ENCODE assay signal across 26 cellular contexts in the genomic region with DNA sequence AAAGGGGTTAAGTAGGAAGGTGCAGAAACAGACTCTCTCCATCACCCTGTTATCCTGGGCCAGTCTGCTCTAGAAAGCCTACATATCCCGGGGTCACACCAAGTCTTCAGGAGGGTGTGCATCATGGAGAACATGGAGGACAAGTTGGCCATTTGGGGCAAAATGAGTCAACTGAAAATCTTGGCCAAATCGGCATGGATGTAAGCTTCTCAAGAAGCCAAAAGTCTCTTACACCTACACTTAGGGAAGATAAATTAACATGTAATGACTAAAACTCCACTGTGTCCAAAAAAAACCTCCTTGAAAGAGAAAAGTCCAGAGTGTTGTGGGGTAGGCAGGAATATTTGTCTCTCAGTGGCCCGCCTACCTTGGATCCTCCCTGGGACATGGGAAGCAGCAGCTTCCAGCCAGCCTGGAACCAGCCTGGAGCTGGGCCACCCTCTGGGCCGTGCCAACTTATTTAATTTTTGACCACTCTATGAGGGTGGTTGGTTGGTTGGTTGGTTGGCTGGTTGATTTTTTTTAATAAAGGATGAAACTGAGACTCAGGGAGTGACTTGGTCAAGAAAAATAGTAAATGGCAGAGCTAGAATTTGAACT. TPM values are rescaled to one million over a fixed set of nuclear protein-coding genes. Genes with fewer than 3 reads are reported as not detected.
DNase-seq lines count a peak whose midpoint lies in the region; ATAC-seq, FAIRE-seq and TF ChIP-seq lines count a peak whose summit lies in the region.
"Had no signal": no experiment of that assay in that cellular context is flagged by ENCODE, and none has a peak within 500 bp of the region (broad histone marks: within the 10 kb centered on the region; RNA-seq: fewer than 3 reads in every experiment).

No MANE protein-coding gene starts in this region.

- H4K91ac ChIP-seq in H1 (replicated peaks; ENCODE audit: insufficient read length, low read length) (no peak overlapping the region), neuronal stem cell (ENCODE audit: low read depth, low read length, poor library complexity) (no peak overlapping the region)

- POLR2A ChIA-PET in H1 (lab: Charles Lee; ENCODE audit: partially characterized antibody): interaction anchor here (1.0 kb wide), 1 partner anchor 12 kb away, joined by 3 read pairs; no protein-coding TSS in a partner anchor

- no peaks in the 10 kb centered on the region for H3K27me3 ChIP-seq in CD4-positive, CD25-positive, alpha-beta regulatory T cell (ENCODE audit: control insufficient read depth, insufficient read depth, low read length)
- H3K27me3 ChIP-seq in H1 (replicated peaks in 1 of 4; ENCODE audit: control insufficient read depth in 3 of 4, extremely low read depth in 1 of 4, insufficient read depth in 3 of 4, low read length in 3 of 4) (no peaks in the 10 kb centered on the region), muscle layer of colon (ENCODE audit: control insufficient read depth in 1 of 2, insufficient read depth in 2 of 2, low read length in 2 of 2) (no peaks in the 10 kb centered on the region), stomach smooth muscle (ENCODE audit: control insufficient read depth in 1 of 2, insufficient read depth in 2 of 2, low read length in 2 of 2) (no peaks in the 10 kb centered on the region), neuronal stem cell (ENCODE audit: control insufficient read depth in 3 of 3, insufficient read depth in 3 of 3, low read depth in 1 of 3, low read length in 3 of 3) (peaks cover 0 to 8% (median 0%) of the 10 kb centered on the region in 3 experiments)
- H3K27me3 ChIP-seq: right lobe of liver had no signal

- H2AFZ ChIP-seq in H1 (ENCODE audit: low read length) (peak overlapping the region; percentile 23; the same call in 1 of the 2 replicates), neuronal stem cell (ENCODE audit: low read length) (no peak overlapping the region)

- H2BK5ac ChIP-seq in H1 (ENCODE audit: low read depth, low read length) (no peak overlapping the region), neuronal stem cell (ENCODE audit: low read length) (no peak overlapping the region)

- H3K4me3 Mint-ChIP-seq in CD4-positive, CD25-positive, alpha-beta regulatory T cell: no peak overlapping the region
- H3K4me3 Mint-ChIP-seq: activated CD8-positive, alpha-beta T cell treated with anti-CD3 and anti-CD28 coated beads for 36 hours; stimulated activated memory B cell treated with anti-CD40 and anti-IgM and Interleukin-4, amounts not matched to agents 10 μg/mL and 1 μg/mL and 100 μg/mL, for 72 hours had no signal

- no peak for TF ChIP-seq CTCF in H1 (IDR thresholded peaks at IDR 0.05; ENCODE audit: control extremely low read depth in 1 of 3, insufficient read depth in 1 of 3, low read depth in 1 of 3, low read length in 3 of 3)

- no peak overlapping the region for H2BK20ac ChIP-seq in H1 (ENCODE audit: low read length)

- no peak overlapping the region for H4K5ac ChIP-seq in H1 (ENCODE audit: insufficient read length, low read depth, low read length)

- H3K9me3 Mint-ChIP-seq in CD4-positive, CD25-positive, alpha-beta regulatory T cell: peaks cover 0 to 1% (median 0%) of the 10 kb centered on the region in 7 donors
- H3K9me3 Mint-ChIP-seq: activated CD8-positive, alpha-beta T cell treated with anti-CD3 and anti-CD28 coated beads for 36 hours; stimulated activated memory B cell treated with anti-CD40 and anti-IgM and Interleukin-4, amounts not matched to agents 10 μg/mL and 1 μg/mL and 100 μg/mL, for 72 hours had no signal

- FAIRE-seq in H1 (lab: Jason Lieb, UNC): no peak
- FAIRE-seq: A204.1, H54 had no signal

- no peak overlapping the region for H3K9ac ChIP-seq in H1 (replicated peaks in 1 of 4; ENCODE audit: extremely low read depth in 1 of 4, low read depth in 3 of 4, low read length in 3 of 4)
- H3K9ac ChIP-seq in muscle layer of colon (ENCODE audit: low read length): no peak overlapping the region
- no peak overlapping the region for H3K9ac ChIP-seq in stomach smooth muscle (ENCODE audit: low read length in 2 of 2)
- H3K9ac ChIP-seq in neuronal stem cell (ENCODE audit: low read depth, low read length, poor library complexity): no peak overlapping the region

- no peak for ATAC-seq in CD4-positive, CD25-positive, alpha-beta regulatory T cell (ENCODE audit: low read depth in 2 of 2)
- ATAC-seq in HG03175 (IDR thresholded peaks at IDR 0.05; ENCODE audit: unreplicated experiment) (no peak), HG03520 (IDR thresholded peaks at IDR 0.05; ENCODE audit: unreplicated experiment) (no peak)
- ATAC-seq: activated CD8-positive, alpha-beta T cell treated with anti-CD3 and anti-CD28 coated beads for 36 hours; esophagus mucosa; left lobe of liver; right lobe of liver; SK-N-SH treated with all-trans-retinoic acid at 6 μM for 48 hours; stimulated activated memory B cell treated with anti-CD40 and anti-IgM and Interleukin-4, amounts not matched to agents 10 μg/mL and 1 μg/mL and 100 μg/mL, for 72 hours had no signal

- H3K27ac ChIP-seq in CD4-positive, CD25-positive, alpha-beta regulatory T cell (ENCODE audit: insufficient read depth, low read length, poor library complexity, severe bottlenecking): no peak overlapping the region
- no peak overlapping the region for H3K27ac ChIP-seq in H1 (ENCODE audit: low read depth, low read length)
- peak overlapping the region; percentile 9 for H3K27ac ChIP-seq in muscle layer of colon (ENCODE audit: low read depth, low read length)
- peak overlapping the region; percentile 24 for H3K27ac ChIP-seq in stomach smooth muscle (ENCODE audit: low read length)
- no peak overlapping the region for H3K27ac ChIP-seq in neuronal stem cell (replicated peaks; ENCODE audit: low read length)
- H3K27ac ChIP-seq: right lobe of liver had no signal

- H3K4ac ChIP-seq in H1 (replicated peaks; ENCODE audit: insufficient read length, low read depth, low read length) (no peak overlapping the region), neuronal stem cell (ENCODE audit: low read length) (no peak overlapping the region)

- H4K8ac ChIP-seq in H1 (ENCODE audit: extremely low read depth, insufficient read depth, low read length) (no peak overlapping the region), neuronal stem cell (ENCODE audit: low read depth, low read length) (no peak overlapping the region)

- H2BK15ac ChIP-seq in H1 (ENCODE audit: low read length) (no peak overlapping the region), neuronal stem cell (ENCODE audit: low read length) (no peak overlapping the region)

- CTCF ChIA-PET in H1 (lab: Charles Lee; ENCODE audit: partially characterized antibody): interaction anchor here (0.8 to 2.1 kb wide), 8 partner anchors 8 to 235 kb away, joined by 3 to 10 read pairs (median 4); no protein-coding TSS in a partner anchor

- DNase-seq in CD4-positive, CD25-positive, alpha-beta regulatory T cell: no peak
- DNase-seq in H1 (ENCODE audit: low read depth in 1 of 2, low spot score in 2 of 2) (no peak), neuronal stem cell (ENCODE audit: low spot score) (no peak), HPDE6-E6E7 (ENCODE audit: extremely low spot score) (no peak)
- DNase-seq: activated CD8-positive, alpha-beta T cell treated with anti-CD3 and anti-CD28 coated beads for 36 hours; activated naive CD4-positive, alpha-beta T cell treated with Interleukin-2 at 50 U/mL for 16 hours; activated T-cell treated with anti-CD3 and anti-CD28 coated beads, Interleukin-2, amount 50 U/mL, for 1 hour; BE2C; Calu3; effector memory CD4-positive, alpha-beta T cell; NCI-H1092 treated with DMSO at 0.1 percent for 48 hours; NCI-H524; right lobe of liver; RPMI8226; T1000 had no signal

- H2AK5ac ChIP-seq in H1 (ENCODE audit: low read depth, low read length): no peak overlapping the region
- no peak overlapping the region for H2AK5ac ChIP-seq in neuronal stem cell (ENCODE audit: low read depth, low read length)

- H3K9me3 ChIP-seq in CD4-positive, CD25-positive, alpha-beta regulatory T cell (ENCODE audit: control insufficient read depth in 2 of 2, low read length in 2 of 2): no peaks in the 10 kb centered on the region
- H3K9me3 ChIP-seq in H1 (ENCODE audit: insufficient read depth in 2 of 2, low read depth in 1 of 2, low read length in 1 of 2): no peaks in the 10 kb centered on the region
- no peaks in the 10 kb centered on the region for H3K9me3 ChIP-seq in muscle layer of colon (ENCODE audit: low read length)
- H3K9me3 ChIP-seq in stomach smooth muscle (ENCODE audit: control insufficient read depth in 2 of 2, low read length in 2 of 2): no peaks in the 10 kb centered on the region
- no peaks in the 10 kb centered on the region for H3K9me3 ChIP-seq in neuronal stem cell (replicated peaks in 1 of 2; ENCODE audit: control insufficient read depth in 2 of 2, insufficient read depth in 1 of 2, low read depth in 1 of 2, low read length in 2 of 2)
- H3K9me3 ChIP-seq: BE2C, right lobe of liver had no signal

- no peaks in the 10 kb centered on the region for H3K23me2 ChIP-seq in H1 (ENCODE audit: low read depth, low read length)

- no peak overlapping the region for H3K4me3 ChIP-seq in CD4-positive, CD25-positive, alpha-beta regulatory T cell (ENCODE audit: low read depth, low read length)
- H3K4me3 ChIP-seq in H1 (ENCODE audit: extremely low read depth in 1 of 4, insufficient read depth in 2 of 4, low read depth in 3 of 4, low read length in 4 of 4): no peak overlapping the region
- no peak overlapping the region for H3K4me3 ChIP-seq in muscle layer of colon (ENCODE audit: low read depth in 1 of 2, low read length in 2 of 2)
- H3K4me3 ChIP-seq in stomach smooth muscle (ENCODE audit: low read length in 2 of 2): no peak overlapping the region
- H3K4me3 ChIP-seq in neuronal stem cell (ENCODE audit: low read length in 2 of 2): no peak overlapping the region
- H3K4me3 ChIP-seq: right lobe of liver had no signal

- H3K27me3 Mint-ChIP-seq in CD4-positive, CD25-positive, alpha-beta regulatory T cell: no peaks in the 10 kb centered on the region
- H3K27me3 Mint-ChIP-seq: activated CD8-positive, alpha-beta T cell treated with anti-CD3 and anti-CD28 coated beads for 36 hours; stimulated activated memory B cell treated with anti-CD40 and anti-IgM and Interleukin-4, amounts not matched to agents 10 μg/mL and 1 μg/mL and 100 μg/mL, for 72 hours had no signal

- no peak overlapping the region for H3K14ac ChIP-seq in H1 (ENCODE audit: insufficient read length)
- no peak overlapping the region for H3K14ac ChIP-seq in neuronal stem cell (ENCODE audit: low read length)

- TF ChIP-seq RAD21 in H1 (IDR thresholded peaks at IDR 0.05 in 1 of 2, conservative IDR thresholded peaks at IDR 0.05 in 1 of 2; ENCODE audit: low read depth in 2 of 2, low read length in 2 of 2): no peak

- H3K4me1 Mint-ChIP-seq in CD4-positive, CD25-positive, alpha-beta regulatory T cell: peaks cover 8 to 39% (median 14%) of the 10 kb centered on the region in 4 donors

- no peak overlapping the region for H2BK120ac ChIP-seq in H1 (replicated peaks; ENCODE audit: low read depth, low read length)
- H2BK120ac ChIP-seq in neuronal stem cell (ENCODE audit: low read depth, low read length): no peak overlapping the region

- H3K36me3 Mint-ChIP-seq in CD4-positive, CD25-positive, alpha-beta regulatory T cell: no peaks in the 10 kb centered on the region
- H3K36me3 Mint-ChIP-seq: stimulated activated memory B cell treated with anti-CD40 and anti-IgM and Interleukin-4, amounts not matched to agents 10 μg/mL and 1 μg/mL and 100 μg/mL, for 72 hours had no signal

- H3K79me1 ChIP-seq in H1 (ENCODE audit: low read depth, low read length): no peaks in the 10 kb centered on the region
- no peaks in the 10 kb centered on the region for H3K79me1 ChIP-seq in neuronal stem cell (ENCODE audit: low read depth, low read length)

- TF ChIP-seq POLR2A in H1 (IDR thresholded peaks at IDR 0.05; ENCODE audit: control extremely low read depth in 1 of 2, low read depth in 2 of 2, low read length in 2 of 2): no peak

- TF ChIP-seq EP300 in H1 (IDR thresholded peaks at IDR 0.05; ENCODE audit: borderline replicate concordance in 1 of 2, low read depth in 2 of 2, low read length in 2 of 2): no peak

- H3K56ac ChIP-seq in H1 (replicated peaks; ENCODE audit: insufficient read length, low read depth, low read length): no peak overlapping the region

- H2BK12ac ChIP-seq in H1 (ENCODE audit: low read depth, low read length): no peak overlapping the region
- H2BK12ac ChIP-seq in neuronal stem cell (ENCODE audit: low read length): no peak overlapping the region

- peak overlapping the region in 2 of 3 donors; percentile 36 for H3K27ac Mint-ChIP-seq in CD4-positive, CD25-positive, alpha-beta regulatory T cell
- H3K27ac Mint-ChIP-seq: activated CD8-positive, alpha-beta T cell treated with anti-CD3 and anti-CD28 coated beads for 36 hours; stimulated activated memory B cell treated with anti-CD40 and anti-IgM and Interleukin-4, amounts not matched to agents 10 μg/mL and 1 μg/mL and 100 μg/mL, for 72 hours had no signal

- no peaks in the 10 kb centered on the region for H4K20me1 ChIP-seq in H1 (replicated peaks in 1 of 2; ENCODE audit: control insufficient read depth in 1 of 2, insufficient read depth in 2 of 2, low read length in 2 of 2)

- 91% methylated on average over 4 of the region's 4 CpGs; no CpG with 5 or more reads in 1 of the 2 experiments for whole genome bisulfite sequencing in H1 (ENCODE audit: extremely low coverage in 1 of 2, insufficient coverage in 1 of 2, insufficient read length in 1 of 2, insufficient replicate concordance in 2 of 2, low coverage in 1 of 2, low lambda C conversion rate in 2 of 2, missing lambda C conversion rate in 1 of 2), 2 experiments
- no CpG with 5 or more reads among the region's 4 CpGs for WGBS in neuronal stem cell (ENCODE audit: extremely low coverage in 2 of 2, insufficient read length in 2 of 2, insufficient replicate concordance in 1 of 2), 2 donors

- H3K4me2 ChIP-seq in H1 (ENCODE audit: insufficient read depth in 1 of 2, low read depth in 2 of 2, low read length in 2 of 2) (no peak overlapping the region), neuronal stem cell (ENCODE audit: insufficient read depth, low read length, poor library complexity, severe bottlenecking) (no peak overlapping the region)

- H3K36me3 ChIP-seq in CD4-positive, CD25-positive, alpha-beta regulatory T cell (ENCODE audit: control insufficient read depth, insufficient read depth, low read length): no peaks in the 10 kb centered on the region
- H3K36me3 ChIP-seq in H1 (ENCODE audit: control insufficient read depth in 2 of 4, insufficient read depth in 4 of 4, low read length in 3 of 4) (no peaks in the 10 kb centered on the region), muscle layer of colon (ENCODE audit: insufficient read depth, low read length) (peaks cover 15% of the 10 kb centered on the region), stomach smooth muscle (ENCODE audit: control insufficient read depth in 2 of 2, insufficient read depth in 2 of 2, low read length in 2 of 2) (no peaks in the 10 kb centered on the region), neuronal stem cell (replicated peaks in 1 of 2; ENCODE audit: control insufficient read depth in 2 of 2, insufficient read depth in 2 of 2, low read length in 2 of 2) (no peaks in the 10 kb centered on the region)
- H3K36me3 ChIP-seq: BE2C, right lobe of liver had no signal

- H3K18ac ChIP-seq in H1 (ENCODE audit: extremely low read depth, low read length): no peak overlapping the region
- no peak overlapping the region for H3K18ac ChIP-seq in neuronal stem cell (ENCODE audit: low read length)

- H3K79me2 ChIP-seq in H1 (ENCODE audit: control insufficient read depth in 1 of 2, insufficient read depth in 2 of 2, low read length in 2 of 2): no peaks in the 10 kb centered on the region

- peaks cover 10% of the 10 kb centered on the region for H3K4me1 ChIP-seq in CD4-positive, CD25-positive, alpha-beta regulatory T cell (ENCODE audit: control insufficient read depth, insufficient read depth, low read length, poor library complexity, severe bottlenecking)
- no peaks in the 10 kb centered on the region; a peak in 1 of 7 replicates for H3K4me1 ChIP-seq in H1 (replicated peaks in 1 of 4; ENCODE audit: control insufficient read depth in 3 of 4, insufficient read depth in 4 of 4, low read length in 3 of 4)
- H3K4me1 ChIP-seq in muscle layer of colon (ENCODE audit: insufficient read depth, low read length): peaks cover 24% of the 10 kb centered on the region
- H3K4me1 ChIP-seq in stomach smooth muscle (ENCODE audit: control insufficient read depth, insufficient read depth, low read length): peaks cover 25% of the 10 kb centered on the region
- H3K4me1 ChIP-seq in neuronal stem cell (ENCODE audit: control insufficient read depth in 2 of 2, insufficient read depth in 1 of 2, low read depth in 1 of 2, low read length in 2 of 2): peaks cover 0 to 6% of the 10 kb centered on the region in 2 donors
- H3K4me1 ChIP-seq: BE2C had no signal

- H3K23ac ChIP-seq in H1 (ENCODE audit: insufficient read length): no peak overlapping the region
- H3K23ac ChIP-seq in neuronal stem cell (ENCODE audit: low read depth, low read length, poor library complexity): no peak overlapping the region

RNA-seq across cellular contexts. Expression of a gene that starts 17.9 kb away (rescaled TPM):
- 138 TPM for total RNA-seq in CD4-positive, CD25-positive, alpha-beta regulatory T cell
- polyA plus RNA-seq in CD4-positive, CD25-positive, alpha-beta regulatory T cell: 100 to 1,000 TPM in 1 of 4 donors, 10 to 100 TPM in 3; 68.8 to 113 (median 93.1) TPM
- total RNA-seq in H1 (2021; fragmentation: NEBNext Ultra II Directional; extraction: Animal tissue kit (Norgen Biotek cat#: 25700)): 34.2 and 36.2 TPM in 2 replicates
- polyA plus RNA-seq in H1 (2011; rRNA removed): 5.9 and 9.7 TPM in 2 replicates
- 12.7 TPM for polyA plus RNA-seq in H1 (2011; cell fraction: cytosol; rRNA removed)
- 7.4 TPM for polyA plus RNA-seq in H1 (2011; cell fraction: nucleus; rRNA removed)
- polyA plus RNA-seq in H1 (2012, experiment 1 of 2): 10.3 to 24.7 TPM (median 12.4 TPM) in 4 replicates
- 1.7 TPM for polyA plus RNA-seq in H1 (2012, experiment 2 of 2)
- 17.5 TPM for polyA plus RNA-seq in H1 (2013, experiment 1 of 2)
- 17.9 TPM for polyA plus RNA-seq in H1 (2013, experiment 2 of 2)
- 25.4 and 40.7 TPM in 2 replicates for polyA minus RNA-seq in H1 (2011; rRNA and poly(A)+ RNA removed)
- 12.0 TPM for polyA minus RNA-seq in H1 (2011; cell fraction: cytosol; rRNA and poly(A)+ RNA removed)
- polyA minus RNA-seq in H1 (2011; cell fraction: nucleus; rRNA and poly(A)+ RNA removed): 33.7 TPM
- polyA plus RNA-seq in neuronal stem cell (2013, experiment 1 of 2): 0.81 TPM
- polyA plus RNA-seq in neuronal stem cell (2013, experiment 2 of 2): 0.82 TPM
- total RNA-seq: LHCN-M2 had no signal

Comparison
In these comparisons a context has a peak if more than half of its experiments do, and no peak if none do; other contexts are left out.
1. H3K27ac ChIP-seq: peak in muscle layer of colon (single experiment) and stomach smooth muscle (single experiment); none in CD4-positive, CD25-positive, alpha-beta regulatory T cell (single experiment), H1 (single experiment) and neuronal stem cell (single experiment).